ENCODE assay signal across 15 cellular contexts in the genomic region with DNA sequence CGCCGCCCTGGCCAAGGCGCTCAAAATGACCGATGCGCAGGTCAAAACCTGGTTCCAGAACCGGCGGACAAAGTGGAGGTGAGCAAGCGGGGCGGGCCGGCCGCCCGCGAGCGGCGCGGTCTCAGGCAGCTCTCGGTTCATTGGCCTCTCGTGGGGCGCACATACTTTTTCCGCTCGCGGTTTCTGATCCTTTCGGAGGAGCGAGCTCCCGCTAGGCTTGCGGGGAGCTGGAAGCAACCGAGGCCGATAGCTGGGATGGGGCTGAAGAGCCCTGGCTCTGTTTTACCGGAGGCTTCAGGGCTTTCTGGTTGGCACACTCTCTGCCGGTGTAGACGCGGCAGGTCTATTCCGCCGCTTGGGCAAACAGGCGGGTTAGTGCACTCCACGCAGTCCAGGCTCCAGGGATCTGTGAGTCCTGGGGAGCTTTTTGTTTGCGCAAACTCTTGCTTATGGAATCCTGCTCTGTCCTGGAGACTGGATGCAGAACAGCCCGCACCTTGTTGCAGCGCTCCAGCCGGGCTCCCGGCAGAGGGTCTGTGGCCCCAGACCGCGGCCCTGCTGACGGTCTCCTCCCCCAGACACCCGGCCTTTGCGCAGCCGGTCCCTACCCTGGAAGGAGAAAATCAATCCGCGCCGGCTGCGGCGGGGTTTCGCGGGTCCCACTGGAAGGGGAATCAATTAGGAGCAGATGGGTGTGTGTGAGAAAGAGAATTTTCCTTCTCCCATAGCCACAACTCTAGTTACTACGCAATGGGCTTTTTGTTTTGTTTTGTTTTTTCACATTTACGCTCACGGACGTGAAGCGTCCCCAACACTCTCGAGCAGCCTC. TPM values are rescaled to one million over a fixed set of nuclear protein-coding genes. Genes with fewer than 3 reads are reported as not detected.
DNase-seq lines count a peak whose midpoint lies in the region; ATAC-seq, FAIRE-seq and TF ChIP-seq lines count a peak whose summit lies in the region.
"Had no signal": no experiment of that assay in that cellular context is flagged by ENCODE, and none has a peak within 500 bp of the region (broad histone marks: within the 10 kb centered on the region; RNA-seq: fewer than 3 reads in every experiment).

No MANE protein-coding gene starts in this region.

- TF ChIP-seq EP300 in K562 (IDR thresholded peaks at IDR 0.05; ENCODE audit: low read length), result no peak

- no peak for ATAC-seq in stimulated activated naive CD8-positive, alpha-beta T cell treated with anti-CD3 and anti-CD28 coated beads, Interleukin-15, Interleukin-2, amounts not matched to agents 100 U/mL and 50 U/mL, for 24 hours
- no peak for ATAC-seq in K562
- no peak for ATAC-seq in aorta (ENCODE audit: low FRiP score)

- no peak overlapping the region for H2AFZ ChIP-seq in K562 (ENCODE audit: low read depth, low read length)

- H3K27me3 ChIP-seq in K562 (ENCODE audit: control insufficient read depth in 2 of 2, insufficient read depth in 2 of 2, low read length in 2 of 2) (peaks cover 26 to 76% of the 10 kb centered on the region in 2 experiments), aorta (ENCODE audit: control insufficient read depth in 1 of 2, insufficient read depth in 2 of 2, low read length in 1 of 2) (no peaks in the 10 kb centered on the region)

- H3K79me2 ChIP-seq in K562 (ENCODE audit: control insufficient read depth, insufficient read depth, low read length), result no peaks in the 10 kb centered on the region

- 7% methylated on average over 41 of the region's 60 CpGs for WGBS in K562 (ENCODE audit: insufficient coverage, low coverage, missing lambda C conversion rate)
- 3% methylated on average over 59 to 60 of the region's 60 CpGs for WGBS in aorta, 2 donors

- no peaks in the 10 kb centered on the region for H3K9me3 Mint-ChIP-seq in stimulated activated naive CD8-positive, alpha-beta T cell treated with anti-CD3 and anti-CD28 coated beads, Interleukin-15, Interleukin-2, amounts not matched to agents 100 ng/mL and 50 ng/mL, for 24 hours
- H3K9me3 Mint-ChIP-seq in nephron, result no peaks in the 10 kb centered on the region

- no TSS peak for BruUV-seq in K562 (replicated peaks; lab: Mats Ljungman, UMichigan)

- H3K9me3 ChIP-seq in K562 (replicated peaks; ENCODE audit: control insufficient read depth, insufficient read depth, low read depth, low read length) (no peaks in the 10 kb centered on the region), aorta (ENCODE audit: control insufficient read depth, low read length) (no peaks in the 10 kb centered on the region)
- H3K9me3 ChIP-seq: SJSA1 had no signal

- no peaks in the 10 kb centered on the region for H3K36me3 Mint-ChIP-seq in stimulated activated naive CD8-positive, alpha-beta T cell treated with anti-CD3 and anti-CD28 coated beads, Interleukin-15, Interleukin-2, amounts not matched to agents 100 ng/mL and 50 ng/mL, for 24 hours (ENCODE audit: low read depth)
- H3K36me3 Mint-ChIP-seq in nephron (ENCODE audit: low read depth), result no peaks in the 10 kb centered on the region
- H3K36me3 Mint-ChIP-seq: CD4-positive, CD25-positive, alpha-beta regulatory T cell had no signal

- in situ Hi-C loops in K562 (cut with MboI), result no loop called here

- CTCF ChIA-PET in K562 (lab: Yijun Ruan, JAX; ENCODE audit: low intra/inter-chr PET ratio), result no interaction called here

- peak overlapping the region; percentile 48 for H3K4me3 Mint-ChIP-seq in stimulated activated naive CD8-positive, alpha-beta T cell treated with anti-CD3 and anti-CD28 coated beads, Interleukin-15, Interleukin-2, amounts not matched to agents 100 ng/mL and 50 ng/mL, for 24 hours
- peak overlapping the region; percentile 14 to 69 (median 58) for H3K4me3 Mint-ChIP-seq in nephron

- no peak for FAIRE-seq in K562 (lab: Jason Lieb, UNC)
- FAIRE-seq: small intestine had no signal

- no peaks in the 10 kb centered on the region for H3K9me1 ChIP-seq in K562 (ENCODE audit: control insufficient read depth, insufficient read depth, low read length)

- intact Hi-C loops in K562 (cut with micrococcal nuclease) (no loop called here), aorta (cut with DNase I) (no loop called here)

- H3K4me2 ChIP-seq in K562 (ENCODE audit: insufficient read depth, low read length), result no peak overlapping the region

- TF ChIP-seq RAD21 in K562 (CRISPR knock-in tag; conservative IDR thresholded peaks at IDR 0.05 in 1 of 2, IDR thresholded peaks at IDR 0.05 in 1 of 2), result no peak

- H4K20me1 ChIP-seq in K562 (replicated peaks; ENCODE audit: control insufficient read depth, insufficient read depth, low read length), result no peaks in the 10 kb centered on the region; the same call in 1 of the 2 replicates

- H3K9ac ChIP-seq in K562 (ENCODE audit: insufficient read depth in 1 of 2, low read depth in 2 of 2, low read length in 2 of 2), result no peak overlapping the region

- H3K4me1 ChIP-seq in K562 (replicated peaks in 1 of 2; ENCODE audit: control insufficient read depth in 2 of 2, insufficient read depth in 2 of 2, low read length in 2 of 2) (peaks cover 0 to 45% of the 10 kb centered on the region in 2 experiments; a peak in 2 of 5 replicates), aorta (ENCODE audit: control insufficient read depth in 1 of 2, insufficient read depth in 2 of 2, low read length in 2 of 2) (no peaks in the 10 kb centered on the region)

- POLR2A ChIA-PET in K562 (lab: Yijun Ruan, JAX), result no interaction called here

- peaks cover 92% of the 10 kb centered on the region for H3K27me3 Mint-ChIP-seq in stimulated activated naive CD8-positive, alpha-beta T cell treated with anti-CD3 and anti-CD28 coated beads, Interleukin-15, Interleukin-2, amounts not matched to agents 100 ng/mL and 50 ng/mL, for 24 hours
- peaks cover 97% of the 10 kb centered on the region for H3K27me3 Mint-ChIP-seq in nephron (ENCODE audit: low read depth)

- H3K4me3 ChIP-seq in K562 (no peak overlapping the region), aorta (ENCODE audit: low read length in 2 of 2) (no peak overlapping the region)
- H3K4me3 ChIP-seq: SJSA1 had no signal

- no peaks in the 10 kb centered on the region for H3K36me3 ChIP-seq in K562 (ENCODE audit: control insufficient read depth, insufficient read depth, low read length)
- no peaks in the 10 kb centered on the region for H3K36me3 ChIP-seq in aorta (ENCODE audit: control insufficient read depth in 1 of 2, insufficient read depth in 2 of 2, low read length in 1 of 2)
- H3K36me3 ChIP-seq: SJSA1 had no signal

- H3K4me1 Mint-ChIP-seq in stimulated activated naive CD8-positive, alpha-beta T cell treated with anti-CD3 and anti-CD28 coated beads, Interleukin-15, Interleukin-2, amounts not matched to agents 100 ng/mL and 50 ng/mL, for 24 hours (ENCODE audit: low read depth), result peaks cover 41% of the 10 kb centered on the region
- H3K4me1 Mint-ChIP-seq in nephron, result peaks cover 17% of the 10 kb centered on the region

- no peak for TF ChIP-seq CTCF in K562 (IDR thresholded peaks at IDR 0.05 in 2 of 3, conservative IDR thresholded peaks at IDR 0.05 in 1 of 3; ENCODE audit: insufficient read depth in 2 of 3, low read depth in 1 of 3, low read length in 3 of 3)
- no peak for TF ChIP-seq CTCF in nephron (IDR thresholded peaks at IDR 0.05; ENCODE audit: unreplicated experiment in 3 of 3)

- TF ChIP-seq POLR2A in K562 (conservative IDR thresholded peaks at IDR 0.05), result no peak

- DNase-seq in stimulated activated naive CD8-positive, alpha-beta T cell treated with anti-CD3 and anti-CD28 coated beads, Interleukin-15, Interleukin-2, amounts not matched to agents 100 U/mL and 50 U/mL, for 24 hours, result no peak
- no peak for DNase-seq in K562 (ENCODE audit: extremely low read depth in 1 of 4, low spot score in 3 of 4)
- DNase-seq in aorta, result no peak
- DNase-seq in activated effector memory CD4-positive, alpha-beta T cell treated with Interleukin-2 at 50 U/mL for 16 hours, result no peak
- no peak for DNase-seq in NCI-H2196 treated with DMSO at 0.1 percent for 48 hours (lab: John Stamatoyannopoulos, UW; ENCODE audit: unreplicated experiment)
- DNase-seq in SHP77 (lab: John Stamatoyannopoulos, UW), result no peak
- DNase-seq: activated CD4-positive, alpha-beta T cell treated with anti-CD3 and anti-CD28 coated beads, Interleukin-2, amount 50 U/mL, for 4 hours; anterior cingulate cortex; CD4-positive, CD25-positive, alpha-beta regulatory T cell; NCI-H524 treated with DMSO at 0.1 percent for 48 hours; small intestine had no signal

- H3K27ac ChIP-seq in K562 (ENCODE audit: extremely low read depth, low read depth, low read length), result no peak overlapping the region
- no peak overlapping the region for H3K27ac ChIP-seq in aorta (ENCODE audit: low read depth in 1 of 2, low read length in 2 of 2)
- H3K27ac ChIP-seq: SJSA1 had no signal

- peak overlapping the region; percentile 36 for H3K27ac Mint-ChIP-seq in stimulated activated naive CD8-positive, alpha-beta T cell treated with anti-CD3 and anti-CD28 coated beads, Interleukin-15, Interleukin-2, amounts not matched to agents 100 ng/mL and 50 ng/mL, for 24 hours
- H3K27ac Mint-ChIP-seq in nephron, result no peak overlapping the region
- H3K27ac Mint-ChIP-seq: CD4-positive, CD25-positive, alpha-beta regulatory T cell had no signal

TF ChIP-seq in K562, 482 proteins besides CTCF, POLR2A, EP300 and RAD21 (continues in another document):
- no peak for TF ChIP-seq ASH1L (IDR thresholded peaks at IDR 0.05; ENCODE audit: borderline replicate concordance, low read depth, partially characterized antibody)
- no peak for TF ChIP-seq MED1 (CRISPR knock-in tag; IDR thresholded peaks at IDR 0.05; ENCODE audit: borderline replicate concordance)
- no peak for TF ChIP-seq ZNF717 (CRISPR knock-in tag; IDR thresholded peaks at IDR 0.05)
- TF ChIP-seq ZFX (CRISPR knock-in tag; IDR thresholded peaks at IDR 0.05), result peak; percentile 38; the same call in 1 of the 2 replicates

RNA-seq across cellular contexts. Expression of gene TLX1, which starts 3.4 kb away (rescaled TPM):
- 0.23 and 0.76 TPM in 2 replicates for total RNA-seq in K562 (2011; cell fraction: chromatin; rRNA removed; ENCODE audit: low replicate concordance)
- total RNA-seq in K562 (2011; cell fraction: nucleolus; rRNA removed), result 0.79 and 1.5 TPM in 2 replicates
- total RNA-seq in K562 (2011; cell fraction: nucleoplasm; rRNA removed), result 0.38 and 1.2 TPM in 2 replicates
- total RNA-seq in K562 (2014; rRNA removed), result 0.18 and 1.0 TPM in 2 replicates
- 0.07 and 0.13 TPM in 2 replicates for total RNA-seq in K562 (2014; rRNA removed; fragmentation: Illumina TruSeq; extraction: Trizol)
- 0.11 and 0.15 TPM in 2 replicates for total RNA-seq in K562 (2015; rRNA removed; fragmentation: Illumina TruSeq; extraction: Trizol)
- total RNA-seq in K562 (2021), result 0.33 and 0.47 TPM in 2 replicates
- polyA plus RNA-seq in K562 (2011; rRNA removed), result 3.3 and 12.0 TPM in 2 replicates
- 8.7 and 11.8 TPM in 2 replicates for polyA plus RNA-seq in K562 (2011; cell fraction: cytosol; rRNA removed)
- polyA plus RNA-seq in K562 (2011; cell fraction: nucleus; rRNA removed), result 10.7 and 22.6 TPM in 2 replicates
- polyA plus RNA-seq in K562 (2012), result 0.14 and 0.16 TPM in 2 replicates
- polyA plus RNA-seq in K562 (2014; fragmentation: Illumina TruSeq; extraction: Trizol), result 0.21 and 0.22 TPM in 2 replicates
- under 1 TPM in 1 of 2 experiments, not detected in 1; 0.03 TPM for polyA plus RNA-seq in K562 (2014; fragmentation: Nextera tagmentation; extraction: Ambion mirVana)
- polyA plus RNA-seq in K562 (2014; rRNA removed), result 0.24 and 0.45 TPM in 2 replicates
- 4.8 and 6.2 TPM in 2 replicates for polyA minus RNA-seq in K562 (2011; rRNA and poly(A)+ RNA removed)
- 2.8 and 7.5 TPM in 2 replicates for polyA minus RNA-seq in K562 (2011; cell fraction: cytosol; rRNA and poly(A)+ RNA removed)
- 3.2 and 9.1 TPM in 2 replicates for polyA minus RNA-seq in K562 (2011; cell fraction: nucleus; rRNA and poly(A)+ RNA removed)
- total RNA-seq in aorta, result not detected
- under 1 TPM in 1 of 2 donors, not detected in 1; 0.13 TPM for polyA plus RNA-seq in aorta
- total RNA-seq: CD4-positive, CD25-positive, alpha-beta regulatory T cell; HT1080; SJSA1 had no signal
- polyA plus RNA-seq: CD4-positive, CD25-positive, alpha-beta regulatory T cell had no signal
